In the genomic region with DNA sequence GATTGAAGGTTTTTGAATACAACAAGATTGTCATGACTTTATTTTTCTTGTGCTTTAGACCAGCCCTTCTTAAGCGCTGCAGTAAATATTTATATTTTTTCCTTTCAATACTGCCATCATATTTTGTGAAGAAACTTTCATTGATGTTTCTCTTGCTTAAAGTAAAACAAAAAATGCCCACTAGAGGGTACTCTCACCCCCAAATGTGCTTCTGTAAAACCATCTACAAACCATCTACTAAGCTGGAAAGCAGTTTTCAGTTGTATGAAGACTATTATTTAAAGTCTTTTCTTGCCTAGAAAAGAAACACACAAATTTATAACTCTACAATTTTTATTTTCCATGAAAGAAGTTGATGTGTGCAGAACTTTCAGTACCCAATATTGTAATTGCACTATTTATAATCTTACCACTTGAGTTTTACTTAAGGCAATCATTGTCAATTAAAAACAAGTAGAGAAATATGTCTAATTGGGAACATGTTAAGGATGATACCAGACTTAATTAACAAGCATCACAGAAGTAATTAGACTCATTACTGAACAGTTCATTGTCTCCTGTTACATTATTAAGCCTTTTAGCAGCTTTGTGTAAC, we compare ENCODE assay signal across 1 cellular context.
TF ChIP-seq lines count a peak whose summit lies in the region.

No MANE protein-coding gene starts in this region.

TF ChIP-seq in WTC11, 78 proteins besides CTCF, POLR2A, EP300 and RAD21 (continued from another document):
- no peak for TF ChIP-seq PRDM15 (CRISPR knock-in tag; IDR thresholded peaks at IDR 0.05)
- TF ChIP-seq ZNF317 (CRISPR knock-in tag; IDR thresholded peaks at IDR 0.05; ENCODE audit: borderline replicate concordance, low read depth): no peak
- TF ChIP-seq ZBTB21 (CRISPR knock-in tag; IDR thresholded peaks at IDR 0.05; ENCODE audit: borderline replicate concordance): no peak
- TF ChIP-seq ZNF263 (CRISPR knock-in tag; IDR thresholded peaks at IDR 0.05; ENCODE audit: low read depth): no peak
- no peak for TF ChIP-seq SOX15 (CRISPR knock-in tag; IDR thresholded peaks at IDR 0.05)
